Comparison of ENCODE assay signal across 11 cellular contexts in the genomic region with DNA sequence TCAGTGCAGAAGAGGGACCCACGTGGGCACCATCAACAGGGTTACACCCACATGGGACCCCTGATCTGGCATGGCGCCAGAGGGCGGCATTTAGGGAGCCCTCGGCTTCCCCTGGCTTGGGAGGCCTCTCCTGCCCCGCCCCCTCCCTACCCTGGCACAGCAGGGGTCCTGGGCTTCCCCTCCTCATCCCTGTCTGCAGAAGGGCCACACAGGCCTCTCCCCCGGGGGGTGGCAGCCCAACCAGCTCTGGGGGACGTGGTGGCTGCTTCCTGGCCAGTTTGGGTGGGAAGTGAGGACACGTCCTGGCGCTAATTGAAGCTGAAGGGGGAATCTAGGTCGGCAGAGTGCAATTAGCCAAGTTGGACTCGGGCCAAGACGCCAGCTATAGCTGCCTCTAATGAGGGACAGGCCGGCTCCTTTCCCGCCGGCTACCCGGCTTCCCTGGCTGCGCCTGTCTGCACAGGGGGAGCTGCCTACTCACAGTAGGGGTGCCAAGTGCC.
A peak's percentile ranks its signal among the peaks of the same experiment; 100 is the strongest.
DNase-seq lines count a peak whose midpoint lies in the region; ATAC-seq and TF ChIP-seq lines count a peak whose summit lies in the region.
"Had no signal": no experiment of that assay in that cellular context is flagged by ENCODE, and none has a peak within 500 bp of the region (broad histone marks: within the 10 kb centered on the region; RNA-seq: fewer than 3 reads in every experiment).

No MANE protein-coding gene starts in this region.

- TF ChIP-seq CTCF in WTC11 (IDR thresholded peaks at IDR 0.05) (no peak), neural crest cell (conservative IDR thresholded peaks at IDR 0.05) (no peak)

- no peak for ATAC-seq in WTC11
- ATAC-seq in GM21737 (IDR thresholded peaks at IDR 0.05; ENCODE audit: unreplicated experiment) = no peak
- no peak for ATAC-seq in GM21390 (IDR thresholded peaks at IDR 0.05; ENCODE audit: unreplicated experiment)
- no peak for ATAC-seq in GM21515 (IDR thresholded peaks at IDR 0.05; ENCODE audit: unreplicated experiment)
- ATAC-seq in HG02623 (IDR thresholded peaks at IDR 0.05; ENCODE audit: unreplicated experiment) = no peak

- H3K4me1 Mint-ChIP-seq in WTC11 (peaks cover 6% of the 10 kb centered on the region), neural crest cell (no peaks in the 10 kb centered on the region)

- H3K9me3 Mint-ChIP-seq in WTC11 (no peaks in the 10 kb centered on the region), neural crest cell (no peaks in the 10 kb centered on the region)
- H3K9me3 Mint-ChIP-seq: T-helper 2 cell treated with Interferon-gamma antibody and Interleukin-4, amounts not matched to agents 5 μg/mL and 100 μg/mL, for 36 hours had no signal

- H3K36me3 Mint-ChIP-seq in WTC11 (no peaks in the 10 kb centered on the region), neural crest cell (ENCODE audit: low read depth) (no peaks in the 10 kb centered on the region)

- CTCF ChIA-PET in WTC11 (lab: Charles Lee) = interaction anchor here (0.6 to 2.9 kb wide), 13 partner anchors 9 to 302 kb away, joined by 3 to 11 read pairs (median 5); no protein-coding TSS in a partner anchor

- H3K4me3 Mint-ChIP-seq in WTC11 (peak overlapping the region; percentile 57; the same call in 1 of the 2 replicates), neural crest cell (peak overlapping the region; percentile 34)
- H3K4me3 Mint-ChIP-seq: T-helper 2 cell treated with Interferon-gamma antibody and Interleukin-4, amounts not matched to agents 5 μg/mL and 100 μg/mL, for 36 hours had no signal

- peak; percentile 95 for DNase-seq in COLO668 (lab: John Stamatoyannopoulos, UW; ENCODE audit: unreplicated experiment)
- DNase-seq in NCI-H1436 treated with DMSO at 0.1 percent for 48 hours (lab: John Stamatoyannopoulos, UW) = peak; percentile 13
- peak; percentile 50 for DNase-seq in WTC11 (ENCODE audit: low spot score)
- DNase-seq in neural crest cell (ENCODE audit: low read depth, low spot score) = no peak
- DNase-seq: AML-193; stimulated activated CD4-positive, alpha-beta T cell treated with anti-CD3 and anti-CD28 coated beads, Interleukin-2, amount 100 ng/mL, for 48 hours had no signal

- H3K27ac Mint-ChIP-seq in WTC11 = no peak overlapping the region
- no peak overlapping the region for H3K27ac Mint-ChIP-seq in neural crest cell (ENCODE audit: unreplicated experiment)
- H3K27ac Mint-ChIP-seq: T-helper 2 cell treated with Interferon-gamma antibody and Interleukin-4, amounts not matched to agents 5 μg/mL and 100 μg/mL, for 36 hours had no signal

- H3K27me3 Mint-ChIP-seq in WTC11 (ENCODE audit: low read depth) = peaks cover 26% of the 10 kb centered on the region
- peaks cover 34% of the 10 kb centered on the region for H3K27me3 Mint-ChIP-seq in neural crest cell (ENCODE audit: low read depth)

- POLR2A ChIA-PET in WTC11 (lab: Charles Lee) = no interaction called here

TF ChIP-seq in WTC11, 78 proteins besides CTCF, POLR2A, EP300 and RAD21:
- TF ChIP-seq, protein P1, sequence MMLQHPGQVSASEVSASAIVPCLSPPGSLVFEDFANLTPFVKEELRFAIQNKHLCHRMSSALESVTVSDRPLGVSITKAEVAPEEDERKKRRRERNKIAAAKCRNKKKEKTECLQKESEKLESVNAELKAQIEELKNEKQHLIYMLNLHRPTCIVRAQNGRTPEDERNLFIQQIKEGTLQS (CRISPR knock-in tag; conservative IDR thresholded peaks at IDR 0.05) = no peak
- TF ChIP-seq RELA (CRISPR knock-in tag; IDR thresholded peaks at IDR 0.05; ENCODE audit: borderline replicate concordance) (no peak), KAT7 (CRISPR knock-in tag; IDR thresholded peaks at IDR 0.05; ENCODE audit: borderline replicate concordance) (no peak), TP53 (CRISPR knock-in tag; IDR thresholded peaks at IDR 0.05) (no peak)
- TF ChIP-seq, protein P2, sequence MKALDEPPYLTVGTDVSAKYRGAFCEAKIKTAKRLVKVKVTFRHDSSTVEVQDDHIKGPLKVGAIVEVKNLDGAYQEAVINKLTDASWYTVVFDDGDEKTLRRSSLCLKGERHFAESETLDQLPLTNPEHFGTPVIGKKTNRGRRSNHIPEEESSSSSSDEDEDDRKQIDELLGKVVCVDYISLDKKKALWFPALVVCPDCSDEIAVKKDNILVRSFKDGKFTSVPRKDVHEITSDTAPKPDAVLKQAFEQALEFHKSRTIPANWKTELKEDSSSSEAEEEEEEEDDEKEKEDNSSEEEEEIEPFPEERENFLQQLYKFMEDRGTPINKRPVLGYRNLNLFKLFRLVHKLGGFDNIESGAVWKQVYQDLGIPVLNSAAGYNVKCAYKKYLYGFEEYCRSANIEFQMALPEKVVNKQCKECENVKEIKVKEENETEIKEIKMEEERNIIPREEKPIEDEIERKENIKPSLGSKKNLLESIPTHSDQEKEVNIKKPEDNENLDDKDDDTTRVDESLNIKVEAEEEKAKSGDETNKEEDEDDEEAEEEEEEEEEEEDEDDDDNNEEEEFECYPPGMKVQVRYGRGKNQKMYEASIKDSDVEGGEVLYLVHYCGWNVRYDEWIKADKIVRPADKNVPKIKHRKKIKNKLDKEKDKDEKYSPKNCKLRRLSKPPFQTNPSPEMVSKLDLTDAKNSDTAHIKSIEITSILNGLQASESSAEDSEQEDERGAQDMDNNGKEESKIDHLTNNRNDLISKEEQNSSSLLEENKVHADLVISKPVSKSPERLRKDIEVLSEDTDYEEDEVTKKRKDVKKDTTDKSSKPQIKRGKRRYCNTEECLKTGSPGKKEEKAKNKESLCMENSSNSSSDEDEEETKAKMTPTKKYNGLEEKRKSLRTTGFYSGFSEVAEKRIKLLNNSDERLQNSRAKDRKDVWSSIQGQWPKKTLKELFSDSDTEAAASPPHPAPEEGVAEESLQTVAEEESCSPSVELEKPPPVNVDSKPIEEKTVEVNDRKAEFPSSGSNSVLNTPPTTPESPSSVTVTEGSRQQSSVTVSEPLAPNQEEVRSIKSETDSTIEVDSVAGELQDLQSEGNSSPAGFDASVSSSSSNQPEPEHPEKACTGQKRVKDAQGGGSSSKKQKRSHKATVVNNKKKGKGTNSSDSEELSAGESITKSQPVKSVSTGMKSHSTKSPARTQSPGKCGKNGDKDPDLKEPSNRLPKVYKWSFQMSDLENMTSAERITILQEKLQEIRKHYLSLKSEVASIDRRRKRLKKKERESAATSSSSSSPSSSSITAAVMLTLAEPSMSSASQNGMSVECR (CRISPR knock-in tag; IDR thresholded peaks at IDR 0.05; ENCODE audit: borderline replicate concordance) = no peak
- TF ChIP-seq, protein P3, sequence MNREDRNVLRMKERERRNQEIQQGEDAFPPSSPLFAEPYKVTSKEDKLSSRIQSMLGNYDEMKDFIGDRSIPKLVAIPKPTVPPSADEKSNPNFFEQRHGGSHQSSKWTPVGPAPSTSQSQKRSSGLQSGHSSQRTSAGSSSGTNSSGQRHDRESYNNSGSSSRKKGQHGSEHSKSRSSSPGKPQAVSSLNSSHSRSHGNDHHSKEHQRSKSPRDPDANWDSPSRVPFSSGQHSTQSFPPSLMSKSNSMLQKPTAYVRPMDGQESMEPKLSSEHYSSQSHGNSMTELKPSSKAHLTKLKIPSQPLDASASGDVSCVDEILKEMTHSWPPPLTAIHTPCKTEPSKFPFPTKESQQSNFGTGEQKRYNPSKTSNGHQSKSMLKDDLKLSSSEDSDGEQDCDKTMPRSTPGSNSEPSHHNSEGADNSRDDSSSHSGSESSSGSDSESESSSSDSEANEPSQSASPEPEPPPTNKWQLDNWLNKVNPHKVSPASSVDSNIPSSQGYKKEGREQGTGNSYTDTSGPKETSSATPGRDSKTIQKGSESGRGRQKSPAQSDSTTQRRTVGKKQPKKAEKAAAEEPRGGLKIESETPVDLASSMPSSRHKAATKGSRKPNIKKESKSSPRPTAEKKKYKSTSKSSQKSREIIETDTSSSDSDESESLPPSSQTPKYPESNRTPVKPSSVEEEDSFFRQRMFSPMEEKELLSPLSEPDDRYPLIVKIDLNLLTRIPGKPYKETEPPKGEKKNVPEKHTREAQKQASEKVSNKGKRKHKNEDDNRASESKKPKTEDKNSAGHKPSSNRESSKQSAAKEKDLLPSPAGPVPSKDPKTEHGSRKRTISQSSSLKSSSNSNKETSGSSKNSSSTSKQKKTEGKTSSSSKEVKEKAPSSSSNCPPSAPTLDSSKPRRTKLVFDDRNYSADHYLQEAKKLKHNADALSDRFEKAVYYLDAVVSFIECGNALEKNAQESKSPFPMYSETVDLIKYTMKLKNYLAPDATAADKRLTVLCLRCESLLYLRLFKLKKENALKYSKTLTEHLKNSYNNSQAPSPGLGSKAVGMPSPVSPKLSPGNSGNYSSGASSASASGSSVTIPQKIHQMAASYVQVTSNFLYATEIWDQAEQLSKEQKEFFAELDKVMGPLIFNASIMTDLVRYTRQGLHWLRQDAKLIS (CRISPR knock-in tag; IDR thresholded peaks at IDR 0.05; ENCODE audit: borderline replicate concordance) = no peak
- TF ChIP-seq, protein P4, sequence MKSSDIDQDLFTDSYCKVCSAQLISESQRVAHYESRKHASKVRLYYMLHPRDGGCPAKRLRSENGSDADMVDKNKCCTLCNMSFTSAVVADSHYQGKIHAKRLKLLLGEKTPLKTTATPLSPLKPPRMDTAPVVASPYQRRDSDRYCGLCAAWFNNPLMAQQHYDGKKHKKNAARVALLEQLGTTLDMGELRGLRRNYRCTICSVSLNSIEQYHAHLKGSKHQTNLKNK (CRISPR knock-in tag; IDR thresholded peaks at IDR 0.05) = no peak
- TF ChIP-seq, protein P5, sequence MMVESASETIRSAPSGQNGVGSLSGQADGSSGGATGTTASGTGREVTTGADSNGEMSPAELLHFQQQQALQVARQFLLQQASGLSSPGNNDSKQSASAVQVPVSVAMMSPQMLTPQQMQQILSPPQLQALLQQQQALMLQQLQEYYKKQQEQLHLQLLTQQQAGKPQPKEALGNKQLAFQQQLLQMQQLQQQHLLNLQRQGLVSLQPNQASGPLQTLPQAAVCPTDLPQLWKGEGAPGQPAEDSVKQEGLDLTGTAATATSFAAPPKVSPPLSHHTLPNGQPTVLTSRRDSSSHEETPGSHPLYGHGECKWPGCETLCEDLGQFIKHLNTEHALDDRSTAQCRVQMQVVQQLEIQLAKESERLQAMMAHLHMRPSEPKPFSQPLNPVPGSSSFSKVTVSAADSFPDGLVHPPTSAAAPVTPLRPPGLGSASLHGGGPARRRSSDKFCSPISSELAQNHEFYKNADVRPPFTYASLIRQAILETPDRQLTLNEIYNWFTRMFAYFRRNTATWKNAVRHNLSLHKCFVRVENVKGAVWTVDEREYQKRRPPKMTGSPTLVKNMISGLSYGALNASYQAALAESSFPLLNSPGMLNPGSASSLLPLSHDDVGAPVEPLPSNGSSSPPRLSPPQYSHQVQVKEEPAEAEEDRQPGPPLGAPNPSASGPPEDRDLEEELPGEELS (CRISPR knock-in tag; IDR thresholded peaks at IDR 0.05) = no peak
